Comparison of ENCODE assay signal across 9 cellular contexts in the genomic region with DNA sequence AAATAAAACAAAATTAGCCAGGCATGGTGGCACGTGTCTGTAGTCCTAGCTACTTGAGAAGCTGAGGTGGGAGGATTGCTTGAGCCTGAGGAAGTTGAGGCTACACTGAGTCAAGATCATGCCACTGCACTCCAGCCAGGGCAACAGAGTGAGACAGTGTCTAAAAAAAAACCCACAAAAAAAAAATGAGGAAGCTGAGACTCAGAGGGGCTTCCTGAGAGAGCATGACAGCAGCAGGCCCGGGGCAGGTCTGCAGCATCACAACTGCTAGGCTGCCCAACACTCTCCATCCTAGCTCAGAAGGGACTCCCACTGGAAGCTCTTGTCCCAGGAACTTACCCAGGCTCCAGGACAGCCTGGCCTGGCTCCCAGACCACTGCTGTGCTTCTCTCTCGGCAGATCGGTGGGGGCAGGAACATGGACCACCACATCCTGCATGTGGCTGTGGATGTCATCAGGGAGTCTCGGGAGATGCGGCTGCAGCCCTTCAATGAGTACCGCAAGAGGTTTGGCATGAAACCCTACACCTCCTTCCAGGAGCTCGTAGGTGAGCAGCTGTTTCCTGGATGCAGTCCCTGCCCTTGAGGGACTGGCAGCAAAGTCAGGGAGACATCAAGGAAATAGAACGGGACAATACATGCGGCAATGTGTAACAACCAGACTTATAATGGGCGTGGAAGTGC. TPM values are rescaled to one million over a fixed set of nuclear protein-coding genes. Genes with fewer than 3 reads are reported as not detected.
DNase-seq lines count a peak whose midpoint lies in the region; ATAC-seq and TF ChIP-seq lines count a peak whose summit lies in the region.
"Had no signal": no experiment of that assay in that cellular context is flagged by ENCODE, and none has a peak within 500 bp of the region (broad histone marks: within the 10 kb centered on the region; RNA-seq: fewer than 3 reads in every experiment).

No MANE protein-coding gene starts in this region.

- H3K4me3 ChIP-seq in SJCRH30 (no peak overlapping the region), osteoblast (ENCODE audit: insufficient read depth, low read length) (no peak overlapping the region)

- H3K36me3 ChIP-seq in SJCRH30 (no peaks in the 10 kb centered on the region), osteoblast (ENCODE audit: insufficient read depth, low read length) (no peaks in the 10 kb centered on the region)

- H3K9me3 ChIP-seq in SJCRH30 (replicated peaks) = no peaks in the 10 kb centered on the region
- H3K9me3 ChIP-seq in osteoblast (ENCODE audit: low read depth, low read length) = no peaks in the 10 kb centered on the region

- H3K4me2 ChIP-seq in osteoblast (ENCODE audit: insufficient read depth, low read length) = no peak overlapping the region

- no peaks in the 10 kb centered on the region for H4K20me1 ChIP-seq in osteoblast (ENCODE audit: insufficient read depth, low read length)

- peaks cover 30% of the 10 kb centered on the region for H3K4me1 ChIP-seq in SJCRH30
- peaks cover 12% of the 10 kb centered on the region for H3K4me1 ChIP-seq in osteoblast (ENCODE audit: insufficient read depth, low read length)

- peak; percentile 74 for ATAC-seq in GM18907 (IDR thresholded peaks at IDR 0.05; ENCODE audit: unreplicated experiment)
- ATAC-seq in HG03457 (IDR thresholded peaks at IDR 0.05; ENCODE audit: unreplicated experiment) = peak; percentile 51

- H3K27ac ChIP-seq in SJCRH30 = no peak overlapping the region; the same call in 1 of the 2 replicates
- H3K27ac ChIP-seq in osteoblast (ENCODE audit: low read depth, low read length) = no peak overlapping the region
- H3K27ac ChIP-seq: VCaP had no signal

- H3K79me2 ChIP-seq in osteoblast (ENCODE audit: insufficient read depth, low read length) = no peaks in the 10 kb centered on the region

- DNase-seq in SJCRH30 (peak; percentile 62 to 76), osteoblast (ENCODE audit: insufficient read length, low spot score, missing footprints) (no peak), NCI-H128 (lab: John Stamatoyannopoulos, UW; ENCODE audit: unreplicated experiment) (no peak), midbrain (lab: John Stamatoyannopoulos, UW) (no peak), NCI-H1417 treated with DMSO at 0.1 percent for 48 hours (lab: John Stamatoyannopoulos, UW) (no peak), T-helper 1 cell (no peak)

- H2AFZ ChIP-seq in osteoblast (ENCODE audit: low read length) = peak overlapping the region; percentile 40

- no peaks in the 10 kb centered on the region for H3K27me3 ChIP-seq in SJCRH30
- H3K27me3 ChIP-seq in osteoblast (ENCODE audit: insufficient read depth, low read length) = no peaks in the 10 kb centered on the region

- no peak for TF ChIP-seq CTCF in osteoblast (IDR thresholded peaks at IDR 0.05; ENCODE audit: extremely low read depth, low read depth, low read length)

RNA-seq across cellular contexts. Expression of a gene that starts 19.1 kb away (rescaled TPM):
- 0.85 and 1.2 TPM in 2 replicates for total RNA-seq in SJCRH30 (2014; rRNA removed; shearing (Covaris generic))
- 2.5 and 3.2 TPM in 2 replicates for total RNA-seq in osteoblast

Comparison
In these comparisons a context has a peak if more than half of its experiments do, and no peak if none do; other contexts are left out.
1. DNase-seq: peak in SJCRH30 (2 of 2); none in osteoblast (single experiment), NCI-H128 (single experiment), midbrain (single experiment), NCI-H1417 treated with DMSO at 0.1 percent for 48 hours (single experiment) and T-helper 1 cell (0 of 5).